Comparison of ENCODE assay signal across 11 cellular contexts in genomic region chr11:101034076-101034475, GRCh38.
DNase-seq lines count a peak whose midpoint lies in the region; ATAC-seq, FAIRE-seq and TF ChIP-seq lines count a peak whose summit lies in the region.
"Had no signal": no experiment of that assay in that cellular context is flagged by ENCODE, and none has a peak within 500 bp of the region (broad histone marks: within the 10 kb centered on the region; RNA-seq: fewer than 3 reads in every experiment).

No MANE protein-coding gene starts in this region.

- H3K4me1 ChIP-seq in keratinocyte (ENCODE audit: control insufficient read depth, extremely low read depth, insufficient read depth, low read length) (no peaks in the 10 kb centered on the region), subcutaneous abdominal adipose tissue (ENCODE audit: control insufficient read depth in 5 of 5, insufficient read depth in 5 of 5, low read length in 5 of 5) (peaks cover 0 to 27% (median 14%) of the 10 kb centered on the region in 5 donors)
- H3K4me1 ChIP-seq: Caco-2 had no signal

- peak; percentile 38 for DNase-seq in SHP77 treated with DMSO at 0.1 percent for 48 hours (lab: John Stamatoyannopoulos, UW)
- peak; percentile 75 for DNase-seq in coronary artery (ENCODE audit: low spot score)
- DNase-seq in keratinocyte (ENCODE audit: low read depth, low spot score) = no peak
- DNase-seq in activated CD4-positive, CD25-positive, alpha-beta regulatory T cell treated with anti-CD3 and anti-CD28 coated beads, Interleukin-2, amount 50 U/mL, for 72 hours = no peak
- DNase-seq in COLO668 (lab: John Stamatoyannopoulos, UW; ENCODE audit: unreplicated experiment) = no peak
- DNase-seq: Caco-2, dermis blood vessel endothelial cell, NCI-H524 treated with DMSO at 0.1 percent for 48 hours, small intestine had no signal

- H3K9me1 ChIP-seq in keratinocyte (ENCODE audit: control insufficient read depth, extremely low read depth, insufficient read depth, low read length) = no peaks in the 10 kb centered on the region

- H3K4me2 ChIP-seq in keratinocyte (ENCODE audit: control insufficient read depth, extremely low read depth, insufficient read depth, low read depth, low read length) = no peak overlapping the region

- H3K9ac ChIP-seq in keratinocyte (ENCODE audit: control insufficient read depth, extremely low read depth, insufficient read depth, low read length) (no peak overlapping the region), subcutaneous abdominal adipose tissue (ENCODE audit: low read length in 5 of 5) (peak overlapping the region in 1 of 5 donors; percentile 38)

- no peaks in the 10 kb centered on the region for H4K20me1 ChIP-seq in keratinocyte (ENCODE audit: control insufficient read depth, extremely low read depth, insufficient read depth, low read length)

- TF ChIP-seq CTCF in coronary artery (IDR thresholded peaks at IDR 0.05) = no peak
- no peak for TF ChIP-seq CTCF in keratinocyte (optimal IDR thresholded peaks at IDR 0.05 in 1 of 3, IDR thresholded peaks at IDR 0.05 in 1 of 3, conservative IDR thresholded peaks at IDR 0.05 in 1 of 3; ENCODE audit: extremely low read depth in 1 of 3, insufficient read depth in 2 of 3, low read length in 3 of 3)

- H2AFZ ChIP-seq in keratinocyte (ENCODE audit: control insufficient read depth, low read length) = peak overlapping the region; percentile 60

- H3K9me3 ChIP-seq in keratinocyte (ENCODE audit: control insufficient read depth, low read depth, low read length) (no peaks in the 10 kb centered on the region), subcutaneous abdominal adipose tissue (ENCODE audit: control insufficient read depth in 5 of 5, low read length in 5 of 5) (no peaks in the 10 kb centered on the region)
- H3K9me3 ChIP-seq: Caco-2 had no signal

- H3K36me3 ChIP-seq in keratinocyte (ENCODE audit: control insufficient read depth in 2 of 2, extremely low read depth in 1 of 2, insufficient read depth in 2 of 2, low read length in 2 of 2) (no peaks in the 10 kb centered on the region), subcutaneous abdominal adipose tissue (ENCODE audit: control insufficient read depth in 5 of 5, insufficient read depth in 5 of 5, low read length in 5 of 5) (no peaks in the 10 kb centered on the region)

- H3K4me3 ChIP-seq in coronary artery (peak overlapping the region; percentile 23), keratinocyte (ENCODE audit: control insufficient read depth in 2 of 3, extremely low read depth in 1 of 3, insufficient read depth in 2 of 3, low read depth in 1 of 3, low read length in 3 of 3) (no peak overlapping the region), subcutaneous abdominal adipose tissue (ENCODE audit: low read depth in 1 of 5, low read length in 5 of 5) (peak overlapping the region in 2 of 5 donors; percentile 21 to 23)

- no peak for ATAC-seq in HG02623 (IDR thresholded peaks at IDR 0.05; ENCODE audit: unreplicated experiment)

- H3K79me2 ChIP-seq in keratinocyte (ENCODE audit: control insufficient read depth, insufficient read depth, low read length) = no peaks in the 10 kb centered on the region

- no peak for FAIRE-seq in keratinocyte (lab: Jason Lieb, UNC)
- FAIRE-seq: small intestine had no signal

- H3K27me3 ChIP-seq in keratinocyte (ENCODE audit: control insufficient read depth, extremely low read depth, insufficient read depth, low read length) (no peaks in the 10 kb centered on the region), subcutaneous abdominal adipose tissue (ENCODE audit: control insufficient read depth in 5 of 5, insufficient read depth in 4 of 5, low read length in 5 of 5) (no peaks in the 10 kb centered on the region)

- dilution Hi-C loops in keratinocyte (cut with MboI; ENCODE audit: extremely low pct_ligation_motif_present, low sequenced_read_pairs) = no loop called here

- H3K27ac ChIP-seq in coronary artery (peak overlapping the region; percentile 56 to 62), keratinocyte (ENCODE audit: control insufficient read depth, insufficient read depth, low read length) (no peak overlapping the region), subcutaneous abdominal adipose tissue (ENCODE audit: low read depth, low read length) (peak overlapping the region; percentile 12)

Comparison
In these comparisons a context has a peak if more than half of its experiments do, and no peak if none do; other contexts are left out.
1. DNase-seq: peak in SHP77 treated with DMSO at 0.1 percent for 48 hours (single experiment) and coronary artery (single experiment); none in keratinocyte (single experiment), activated CD4-positive, CD25-positive, alpha-beta regulatory T cell treated with anti-CD3 and anti-CD28 coated beads, Interleukin-2, amount 50 U/mL, for 72 hours (single experiment) and COLO668 (single experiment).